ENCODE assay signal across 14 cellular contexts in genomic region chr3:170829873-170830272, GRCh38.
"Had no signal": no experiment of that assay in that cellular context is flagged by ENCODE, and none has a peak within 500 bp of the region (broad histone marks: within the 10 kb centered on the region; RNA-seq: fewer than 3 reads in every experiment).

No MANE protein-coding gene starts in this region.

- H3K36me3 Mint-ChIP-seq: activated CD4-positive, alpha-beta memory T cell treated with anti-CD3 and anti-CD28 coated beads for 36 hours; activated naive CD4-positive, alpha-beta T cell treated with anti-CD3 and anti-CD28 coated beads, Interleukin-2, amount 50 U/mL, for 72 hours; naive thymus-derived CD4-positive, alpha-beta T cell had no signal

- H3K27me3 ChIP-seq: brain microvascular endothelial cell had no signal

- FAIRE-seq: endometrium had no signal

- H3K9me3 Mint-ChIP-seq: activated CD4-positive, alpha-beta memory T cell treated with anti-CD3 and anti-CD28 coated beads for 36 hours; activated naive CD4-positive, alpha-beta T cell treated with anti-CD3 and anti-CD28 coated beads, Interleukin-2, amount 50 U/mL, for 72 hours; activated T-cell treated with anti-CD3 and anti-CD28 coated beads, Interleukin-2, amount 50 U/mL, for 4 hours; naive thymus-derived CD4-positive, alpha-beta T cell had no signal

- H3K9me3 ChIP-seq: esophagus muscularis mucosa, stomach, thoracic aorta had no signal

- H3K4me3 Mint-ChIP-seq: activated CD4-positive, alpha-beta memory T cell treated with anti-CD3 and anti-CD28 coated beads for 36 hours; activated T-cell treated with anti-CD3 and anti-CD28 coated beads, Interleukin-2, amount 50 U/mL, for 4 hours; naive thymus-derived CD4-positive, alpha-beta T cell had no signal

- DNase-seq: activated CD4-positive, alpha-beta memory T cell treated with anti-CD3 and anti-CD28 coated beads for 36 hours; activated CD4-positive, CD25-positive, alpha-beta regulatory T cell treated with anti-CD3 and anti-CD28 coated beads, Interleukin-2, amount 50 U/mL, for 72 hours; activated effector memory CD4-positive, alpha-beta T cell treated with anti-CD3 and anti-CD28 coated beads, Interleukin-2, amount 50 U/mL, for 16 hours; activated T-cell treated with anti-CD3 and anti-CD28 coated beads, Interleukin-2, amount 50 U/mL, for 4 hours; brain microvascular endothelial cell; dorsolateral prefrontal cortex; naive thymus-derived CD4-positive, alpha-beta T cell; stimulated activated CD4-positive, alpha-beta T cell treated with anti-CD3 and anti-CD28 coated beads, Interleukin-4, amount 100 ng/mL, for 1 hour; stimulated activated CD8-positive, alpha-beta memory T cell treated with anti-CD3 and anti-CD28 coated beads, Interleukin-4, amount 100 ng/mL, for 48 hours; stomach had no signal

- ATAC-seq: activated naive CD4-positive, alpha-beta T cell treated with anti-CD3 and anti-CD28 coated beads, Interleukin-2, amount 50 U/mL, for 72 hours; activated T-cell treated with anti-CD3 and anti-CD28 coated beads, Interleukin-2, amount 50 U/mL, for 4 hours; naive thymus-derived CD4-positive, alpha-beta T cell had no signal

- H3K4me3 ChIP-seq: dorsolateral prefrontal cortex, esophagus muscularis mucosa, stomach, thoracic aorta had no signal

- H3K4me1 ChIP-seq: esophagus muscularis mucosa, stomach had no signal

- H3K27ac Mint-ChIP-seq: activated CD4-positive, alpha-beta memory T cell treated with anti-CD3 and anti-CD28 coated beads for 36 hours; naive thymus-derived CD4-positive, alpha-beta T cell had no signal

- H3K27ac ChIP-seq: brain microvascular endothelial cell, dorsolateral prefrontal cortex, esophagus muscularis mucosa, stomach, thoracic aorta had no signal

- H3K36me3 ChIP-seq: brain microvascular endothelial cell, esophagus muscularis mucosa, stomach, thoracic aorta had no signal
